In the genomic region with DNA sequence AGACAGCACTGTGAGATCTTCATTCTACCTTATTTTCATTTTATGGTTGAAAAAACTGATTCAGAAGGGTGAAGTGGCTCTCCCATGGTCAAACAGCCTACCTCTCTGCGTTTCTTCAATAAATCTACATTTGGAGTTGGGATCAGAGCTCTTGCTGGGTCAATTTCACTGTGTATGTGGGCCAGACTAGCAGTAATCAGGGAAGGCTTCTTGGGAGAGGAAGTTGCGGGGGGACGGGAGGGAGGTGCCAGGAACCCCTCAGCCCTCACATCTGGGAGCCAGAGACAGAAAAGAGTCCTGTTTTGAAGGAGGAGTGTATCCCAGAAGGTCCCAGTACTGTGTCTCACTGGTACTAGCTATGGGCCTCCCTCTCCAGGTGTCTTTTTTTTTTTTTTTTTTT, we compare ENCODE assay signal across 7 cellular contexts. TPM values are rescaled to one million over a fixed set of nuclear protein-coding genes. Genes with fewer than 3 reads are reported as not detected.
DNase-seq lines count a peak whose midpoint lies in the region; ATAC-seq and TF ChIP-seq lines count a peak whose summit lies in the region.

No MANE protein-coding gene starts in this region.

- peaks cover 15% of the 10 kb centered on the region for H3K36me3 ChIP-seq in iPS-15b (ENCODE audit: control insufficient read depth, insufficient read depth, low read length)

- H3K4me3 Mint-ChIP-seq in activated CD4-positive, alpha-beta memory T cell treated with anti-CD3 and anti-CD28 coated beads, Interleukin-2, amount 10 ng/mL, durations not matched to agents 7 days and 5 days = peak overlapping the region; percentile 95
- peak overlapping the region; percentile 89 to 90 for H3K4me3 Mint-ChIP-seq in stimulated activated naive B cell treated with anti-CD40 and anti-IgM and Interleukin-4, amounts not matched to agents 10 μg/mL and 1 μg/mL and 100 μg/mL, for 72 hours

- TF ChIP-seq CTCF in HFF-Myc (IDR thresholded peaks at IDR 0.05; ENCODE audit: low read depth, low read length, missing control alignments) = no peak

- H3K27me3 ChIP-seq in iPS-15b (ENCODE audit: control insufficient read depth, insufficient read depth, low read length) = no peaks in the 10 kb centered on the region

- no peaks in the 10 kb centered on the region for H3K9me3 ChIP-seq in iPS-15b (ENCODE audit: control insufficient read depth, insufficient read depth, low read length)

- H3K36me3 Mint-ChIP-seq in activated CD4-positive, alpha-beta memory T cell treated with anti-CD3 and anti-CD28 coated beads, Interleukin-2, amount 10 ng/mL, durations not matched to agents 7 days and 5 days (ENCODE audit: low read depth) = peaks cover 33% of the 10 kb centered on the region
- H3K36me3 Mint-ChIP-seq in stimulated activated naive B cell treated with anti-CD40 and anti-IgM and Interleukin-4, amounts not matched to agents 10 μg/mL and 1 μg/mL and 100 μg/mL, for 72 hours = peaks cover 11 to 23% of the 10 kb centered on the region in 2 donors

- POLR2A ChIA-PET in activated CD4-positive, alpha-beta memory T cell treated with anti-CD3 and anti-CD28 coated beads, Interleukin-2, amount 10 ng/mL, durations not matched to agents 7 days and 5 days (lab: Charles Lee) = interaction anchor here (0.6 to 6.0 kb wide), 13 partner anchors 12 to 361 kb away, joined by 3 to 137 read pairs (median 7); partner anchors contain the start of genes COPE, DDX49, ELL and FKBP8

- peaks cover 22% of the 10 kb centered on the region for H3K4me1 Mint-ChIP-seq in activated CD4-positive, alpha-beta memory T cell treated with anti-CD3 and anti-CD28 coated beads, Interleukin-2, amount 10 ng/mL, durations not matched to agents 7 days and 5 days
- H3K4me1 Mint-ChIP-seq in stimulated activated naive B cell treated with anti-CD40 and anti-IgM and Interleukin-4, amounts not matched to agents 10 μg/mL and 1 μg/mL and 100 μg/mL, for 72 hours = peaks cover 9 to 29% of the 10 kb centered on the region in 2 donors

- no peak for DNase-seq in HFF-Myc (ENCODE audit: extremely low read depth, low read depth)
- no peak for DNase-seq in activated CD4-positive, alpha-beta memory T cell treated with anti-CD3 and anti-CD28 coated beads, Interleukin-2, amount 10 ng/mL, durations not matched to agents 7 days and 5 days
- no peak for DNase-seq in stimulated activated naive B cell treated with anti-CD40 and anti-IgM and Interleukin-4, amounts not matched to agents 10 μg/mL and 1 μg/mL and 100 μg/mL, for 72 hours
- DNase-seq in NCI-H1048 (lab: John Stamatoyannopoulos, UW) = no peak
- no peak for DNase-seq in stimulated activated CD4-positive, alpha-beta T cell treated with anti-CD3 and anti-CD28 coated beads, Interleukin-4, amount 100 ng/mL, for 1 hour
- no peak for DNase-seq in activated effector memory CD4-positive, alpha-beta T cell treated with anti-CD3 and anti-CD28 coated beads, Interleukin-2, amount 50 U/mL, for 16 hours

- peaks cover 3% of the 10 kb centered on the region for H3K4me1 ChIP-seq in iPS-15b (ENCODE audit: control insufficient read depth, insufficient read depth, low read length)

- peak overlapping the region; percentile 86 for H3K27ac Mint-ChIP-seq in activated CD4-positive, alpha-beta memory T cell treated with anti-CD3 and anti-CD28 coated beads, Interleukin-2, amount 10 ng/mL, durations not matched to agents 7 days and 5 days
- peak overlapping the region; percentile 96 for H3K27ac Mint-ChIP-seq in stimulated activated naive B cell treated with anti-CD40 and anti-IgM and Interleukin-4, amounts not matched to agents 10 μg/mL and 1 μg/mL and 100 μg/mL, for 72 hours

- H3K9me3 Mint-ChIP-seq in activated CD4-positive, alpha-beta memory T cell treated with anti-CD3 and anti-CD28 coated beads, Interleukin-2, amount 10 ng/mL, durations not matched to agents 7 days and 5 days = no peaks in the 10 kb centered on the region
- no peaks in the 10 kb centered on the region for H3K9me3 Mint-ChIP-seq in stimulated activated naive B cell treated with anti-CD40 and anti-IgM and Interleukin-4, amounts not matched to agents 10 μg/mL and 1 μg/mL and 100 μg/mL, for 72 hours

- CTCF ChIA-PET in activated CD4-positive, alpha-beta memory T cell treated with anti-CD3 and anti-CD28 coated beads, Interleukin-2, amount 10 ng/mL, durations not matched to agents 7 days and 5 days (lab: Charles Lee) = interaction anchor here (0.6 to 3.2 kb wide), 6 partner anchors 12 to 108 kb away, joined by 3 to 29 read pairs (median 6); partner anchors contain the start of genes ELL and UBA52

- no peak overlapping the region for H3K9ac ChIP-seq in iPS-15b (ENCODE audit: low read depth, low read length)

- H3K4me3 ChIP-seq in HFF-Myc (replicated peaks; ENCODE audit: low read depth, low read length) (peak overlapping the region; percentile 78), iPS-15b (ENCODE audit: low read depth, low read length) (peak overlapping the region; percentile 60)

- ATAC-seq in stimulated activated naive B cell treated with anti-CD40 and anti-IgM and Interleukin-4, amounts not matched to agents 10 μg/mL and 1 μg/mL and 100 μg/mL, for 72 hours (replicated peaks) = no peak

- H3K27me3 Mint-ChIP-seq in activated CD4-positive, alpha-beta memory T cell treated with anti-CD3 and anti-CD28 coated beads, Interleukin-2, amount 10 ng/mL, durations not matched to agents 7 days and 5 days = no peaks in the 10 kb centered on the region
- no peaks in the 10 kb centered on the region for H3K27me3 Mint-ChIP-seq in stimulated activated naive B cell treated with anti-CD40 and anti-IgM and Interleukin-4, amounts not matched to agents 10 μg/mL and 1 μg/mL and 100 μg/mL, for 72 hours

RNA-seq across cellular contexts. Expression of gene KXD1, which starts 0.9 kb away (rescaled TPM):
- 10 to 100 TPM; 93.0 to 99.1 TPM for total RNA-seq in activated CD4-positive, alpha-beta memory T cell treated with anti-CD3 and anti-CD28 coated beads, Interleukin-2, amount 10 ng/mL, durations not matched to agents 7 days and 5 days

RNA-seq across cellular contexts. Expression of gene UBA52, which starts 13.1 kb away (rescaled TPM):
- 1,000 to 10,000 TPM; 1,374 to 1,409 TPM for total RNA-seq in activated CD4-positive, alpha-beta memory T cell treated with anti-CD3 and anti-CD28 coated beads, Interleukin-2, amount 10 ng/mL, durations not matched to agents 7 days and 5 days

RNA-seq across cellular contexts. Expression of gene FKBP8, which starts 15.2 kb away (rescaled TPM):
- 100 to 1,000 TPM; 263 TPM for total RNA-seq in activated CD4-positive, alpha-beta memory T cell treated with anti-CD3 and anti-CD28 coated beads, Interleukin-2, amount 10 ng/mL, durations not matched to agents 7 days and 5 days

RNA-seq across cellular contexts. Expression of gene REX1BD, which starts 30.0 kb away (rescaled TPM):
- total RNA-seq in activated CD4-positive, alpha-beta memory T cell treated with anti-CD3 and anti-CD28 coated beads, Interleukin-2, amount 10 ng/mL, durations not matched to agents 7 days and 5 days = 10 to 100 TPM; 81.2 to 83.3 TPM

RNA-seq across cellular contexts. Expression of gene ELL, which starts 36.7 kb away (rescaled TPM):
- 10 to 100 TPM; 26.2 to 26.3 TPM for total RNA-seq in activated CD4-positive, alpha-beta memory T cell treated with anti-CD3 and anti-CD28 coated beads, Interleukin-2, amount 10 ng/mL, durations not matched to agents 7 days and 5 days
